21 cellular contexts compared by ENCODE assay signal in genomic region chr18:32337821-32338220, GRCh38.
"Had no signal": no experiment of that assay in that cellular context is flagged by ENCODE, and none has a peak within 500 bp of the region (broad histone marks: within the 10 kb centered on the region; RNA-seq: fewer than 3 reads in every experiment).

No MANE protein-coding gene starts in this region.

- H3K4me2 ChIP-seq: hepatocyte had no signal

- H3K79me2 ChIP-seq: hepatocyte had no signal

- H3K4me3 ChIP-seq: hepatocyte, ovary, right atrium auricular region, sigmoid colon, skin epidermis, upper lobe of left lung, vagina had no signal

- FAIRE-seq: colon, endothelial cell of umbilical vein, kidney had no signal

- H3K4me1 ChIP-seq: foreskin keratinocyte, sigmoid colon, vagina had no signal

- DNase-seq: erythroblast; foreskin keratinocyte; head of caudate nucleus; kidney; left cardiac atrium; left ventricle myocardium superior; mesendoderm; naive thymus-derived CD4-positive, alpha-beta T cell; nephron progenitor cell; ovary; sigmoid colon; stimulated activated CD4-positive, alpha-beta T cell treated with anti-CD3 and anti-CD28 coated beads, Interleukin-12 subunit alpha, Interleukin-12 subunit beta, amount 100 ng/mL, for 4 hours; stimulated activated naive CD4-positive, alpha-beta T cell treated with Interleukin-2 at 50 U/mL for 16 hours; upper lobe of left lung had no signal

- H3K36me3 Mint-ChIP-seq: naive thymus-derived CD4-positive, alpha-beta T cell had no signal

- H3K9me3 Mint-ChIP-seq: dendritic cell treated with granulocyte-macrophage colony-stimulating factor and Interleukin-4, amounts not matched to agents 40 ng/mL and 50 ng/mL, for 4 days; nephron progenitor cell had no signal

- H3K9me3 ChIP-seq: ovary, right atrium auricular region, sigmoid colon, upper lobe of left lung, vagina had no signal

- H3K4me3 Mint-ChIP-seq: dendritic cell treated with granulocyte-macrophage colony-stimulating factor and Interleukin-4, amounts not matched to agents 40 ng/mL and 50 ng/mL, for 4 days; naive thymus-derived CD4-positive, alpha-beta T cell; nephron progenitor cell had no signal

- H3K27me3 Mint-ChIP-seq: dendritic cell treated with granulocyte-macrophage colony-stimulating factor and Interleukin-4, amounts not matched to agents 40 ng/mL and 50 ng/mL, for 4 days had no signal

- H3K4me1 Mint-ChIP-seq: naive thymus-derived CD4-positive, alpha-beta T cell had no signal

- ATAC-seq: foreskin keratinocyte; left cardiac atrium; left ventricle myocardium superior; naive thymus-derived CD4-positive, alpha-beta T cell had no signal

- H3K36me3 ChIP-seq: ovary, right atrium auricular region, sigmoid colon, upper lobe of left lung, vagina had no signal

- H3K27ac Mint-ChIP-seq: dendritic cell treated with granulocyte-macrophage colony-stimulating factor and Interleukin-4, amounts not matched to agents 40 ng/mL and 50 ng/mL, for 4 days; naive thymus-derived CD4-positive, alpha-beta T cell; nephron progenitor cell had no signal

- H3K27me3 ChIP-seq: foreskin keratinocyte, hepatocyte, ovary, right atrium auricular region, sigmoid colon, upper lobe of left lung, vagina had no signal

- H2AFZ ChIP-seq: hepatocyte had no signal

- H3K27ac ChIP-seq: foreskin keratinocyte, hepatocyte, ovary, right atrium auricular region, sigmoid colon, skin epidermis, upper lobe of left lung, vagina had no signal
